In the genomic region with DNA sequence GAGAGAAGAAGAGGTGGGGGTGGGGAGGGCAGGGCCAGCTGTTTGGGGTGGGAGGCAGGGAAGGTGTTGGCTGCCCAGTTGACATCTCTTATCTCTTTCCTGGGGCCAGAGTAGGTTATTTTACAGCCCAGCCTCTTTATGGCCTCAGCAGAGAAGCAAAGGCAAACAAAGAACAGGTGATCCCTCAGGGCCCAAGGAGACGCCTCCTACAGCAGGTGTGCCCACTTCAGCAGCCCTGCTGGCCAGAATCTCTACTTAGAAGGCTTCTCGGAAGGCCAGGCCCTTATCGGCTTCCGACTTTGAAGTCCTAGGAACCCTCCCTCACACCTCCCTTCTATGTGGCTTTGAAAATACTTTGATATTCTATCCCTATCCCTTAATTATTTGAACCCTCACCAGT, we compare ENCODE assay signal across 13 cellular contexts. TPM values are rescaled to one million over a fixed set of nuclear protein-coding genes. Genes with fewer than 3 reads are reported as not detected.
"Had no signal": no experiment of that assay in that cellular context is flagged by ENCODE, and none has a peak within 500 bp of the region (broad histone marks: within the 10 kb centered on the region; RNA-seq: fewer than 3 reads in every experiment).

No MANE protein-coding gene starts in this region.

RNA-seq across cellular contexts. Expression of a gene that starts 8.0 kb away (rescaled TPM):
- total RNA-seq: naive thymus-derived CD4-positive, alpha-beta T cell; natural killer cell; osteoblast; ovary; posterior vena cava; pulmonary artery endothelial cell; sciatic nerve; smooth muscle cell; spleen; uterus had no signal
- polyA plus RNA-seq: naive thymus-derived CD4-positive, alpha-beta T cell; neural cell; ovary; smooth muscle cell; spleen; thymus; urinary bladder had no signal
